ENCODE assay signal across 17 cellular contexts in genomic region chr15:95470529-95470928, GRCh38.
DNase-seq lines count a peak whose midpoint lies in the region; ATAC-seq and TF ChIP-seq lines count a peak whose summit lies in the region.
"Had no signal": no experiment of that assay in that cellular context is flagged by ENCODE, and none has a peak within 500 bp of the region (broad histone marks: within the 10 kb centered on the region; RNA-seq: fewer than 3 reads in every experiment).

No MANE protein-coding gene starts in this region.

- H3K36me3 Mint-ChIP-seq in nephron (ENCODE audit: low read depth) = no peaks in the 10 kb centered on the region

- no peak for TF ChIP-seq EP300 in tibial nerve (IDR thresholded peaks at IDR 0.05)

- H3K4me1 Mint-ChIP-seq in nephron = peaks cover 42% of the 10 kb centered on the region

- no peaks in the 10 kb centered on the region for H3K27me3 Mint-ChIP-seq in nephron (ENCODE audit: low read depth)

- TF ChIP-seq POLR2A in tibial nerve (IDR thresholded peaks at IDR 0.05) = no peak

- H3K27me3 ChIP-seq in tibial nerve = no peaks in the 10 kb centered on the region
- H3K27me3 ChIP-seq: BLaER1 had no signal

- peak overlapping the region in 1 of 3 experiments; percentile 3 for H3K4me3 Mint-ChIP-seq in nephron

- no peaks in the 10 kb centered on the region for H3K36me3 ChIP-seq in tibial nerve
- H3K36me3 ChIP-seq: BLaER1 had no signal

- intact Hi-C loops in Right ventricle myocardium inferior (cut with DNase I) = no loop called here
- intact Hi-C loops in cardiac septum (cut with DNase I) = no loop called here
- intact Hi-C loops in Right ventricle myocardium superior (cut with DNase I) = no loop called here

- H3K27ac Mint-ChIP-seq in nephron = peak overlapping the region; percentile 89 to 97 (median 94)

- no peak overlapping the region for H3K4me3 ChIP-seq in tibial nerve
- H3K4me3 ChIP-seq: BLaER1 had no signal

- ATAC-seq in Right ventricle myocardium inferior = peak; percentile 37
- ATAC-seq in Right ventricle myocardium superior (ENCODE audit: poor library complexity) = peak; percentile 71
- ATAC-seq in esophagus mucosa = no peak
- ATAC-seq in GM18517 (IDR thresholded peaks at IDR 0.05; ENCODE audit: unreplicated experiment) = no peak

- no peaks in the 10 kb centered on the region for H3K9me3 Mint-ChIP-seq in nephron

- DNase-seq in Right ventricle myocardium inferior (ENCODE audit: missing footprints) (no peak), cardiac septum (ENCODE audit: low spot score) (no peak), Right ventricle myocardium superior (no peak), tibial nerve (ENCODE audit: low spot score in 2 of 2) (peak in 1 of 2 donors; percentile 45)
- no peak for DNase-seq in activated naive CD4-positive, alpha-beta T cell (lab: John Stamatoyannopoulos, UW)
- DNase-seq: DMS 273 treated with DMSO at 0.1 percent for 48 hours, H7, Karpas-422, MM.1S, NCI-H1105, NCI-H187 treated with DMSO at 0.1 percent for 48 hours, NCI-H446 had no signal

- WGBS in tibial nerve, 2 donors = 47 to 48% methylated on average over 3 of the region's 3 CpGs

- peak overlapping the region in 3 of 4 donors; percentile 45 to 80 (median 76) for H3K27ac ChIP-seq in tibial nerve
- H3K27ac ChIP-seq: 22Rv1, BLaER1 had no signal

- no peak for TF ChIP-seq CTCF in nephron (IDR thresholded peaks at IDR 0.05; ENCODE audit: unreplicated experiment in 3 of 3)
- TF ChIP-seq CTCF in tibial nerve (IDR thresholded peaks at IDR 0.05) = no peak

- H3K4me1 ChIP-seq in tibial nerve = peaks cover 0 to 80% (median 10%) of the 10 kb centered on the region in 4 donors
- H3K4me1 ChIP-seq: BLaER1 had no signal

- H3K9me3 ChIP-seq in tibial nerve = no peaks in the 10 kb centered on the region
- H3K9me3 ChIP-seq: BLaER1 had no signal

Comparison
In these comparisons a context has a peak if more than half of its experiments do, and no peak if none do; other contexts are left out.
1. ATAC-seq: peak in Right ventricle myocardium inferior (single experiment) and Right ventricle myocardium superior (single experiment); none in esophagus mucosa (single experiment) and GM18517 (single experiment).